ENCODE assay signal across 24 cellular contexts in genomic region chr10:122939819-122940543, GRCh38. TPM values are rescaled to one million over a fixed set of nuclear protein-coding genes. Genes with fewer than 3 reads are reported as not detected.
DNase-seq lines count a peak whose midpoint lies in the region; ATAC-seq, FAIRE-seq and TF ChIP-seq lines count a peak whose summit lies in the region.
"Had no signal": no experiment of that assay in that cellular context is flagged by ENCODE, and none has a peak within 500 bp of the region (broad histone marks: within the 10 kb centered on the region; RNA-seq: fewer than 3 reads in every experiment).

No MANE protein-coding gene starts in this region.

- peak; percentile 41 for DNase-seq in DMS 273 (lab: John Stamatoyannopoulos, UW; ENCODE audit: unreplicated experiment)
- no peak for DNase-seq in DMS 273 treated with DMSO at 0.1 percent for 48 hours (lab: John Stamatoyannopoulos, UW)
- DNase-seq in astrocyte (ENCODE audit: low read depth) = peak; percentile 64
- DNase-seq in fibroblast of pulmonary artery (ENCODE audit: low read depth) = peak; percentile 79
- DNase-seq in activated naive CD4-positive, alpha-beta T cell treated with anti-CD3 and anti-CD28 coated beads, Interleukin-2, amount 50 U/mL, for 16 hours = no peak
- DNase-seq in T-cell = no peak
- DNase-seq in hepatocyte (ENCODE audit: low spot score) = no peak
- DNase-seq: activated effector memory CD4-positive, alpha-beta T cell treated with Interleukin-2 at 50 U/mL for 16 hours; body of pancreas; CD4-positive, alpha-beta T cell; DMS79 treated with DMSO at 0.1 percent for 48 hours; esophagus squamous epithelium; NCI-H1105 treated with DMSO at 0.1 percent for 48 hours; NK-92 treated with Interleukin-12 subunit alpha and Interleukin-12 subunit beta, amount 100 ng/mL, for 24 hours; posterior cingulate gyrus; stimulated activated naive CD4-positive, alpha-beta T cell had no signal

- H3K79me2 ChIP-seq in astrocyte (ENCODE audit: insufficient read depth, low read length) (peaks cover 7% of the 10 kb centered on the region), hepatocyte (peaks cover 2% of the 10 kb centered on the region)

- H3K27ac Mint-ChIP-seq in astrocyte (ENCODE audit: unreplicated experiment) = no peak overlapping the region
- H3K27ac Mint-ChIP-seq in T-cell = no peak overlapping the region
- H3K27ac Mint-ChIP-seq: CD4-positive, alpha-beta T cell had no signal

- no peak for ATAC-seq in T-cell (replicated peaks in 1 of 4)
- ATAC-seq: activated CD4-positive, CD25-positive, alpha-beta regulatory T cell treated with anti-CD3 and anti-CD28 coated beads, Interleukin-2, amount 50 U/mL, for 24 hours; body of pancreas; left lobe of liver had no signal

- CTCF ChIA-PET in T-cell (lab: Charles Lee) = no interaction called here

- H3K9ac ChIP-seq in astrocyte (ENCODE audit: low read length) (no peak overlapping the region), skeletal muscle satellite cell (ENCODE audit: low read depth, low read length) (peak overlapping the region; percentile 20)
- H3K9ac ChIP-seq: KMS-11 had no signal

- peak overlapping the region; percentile 66 for H3K27ac ChIP-seq in astrocyte (ENCODE audit: low read depth, low read length)
- H3K27ac ChIP-seq in hepatocyte = no peak overlapping the region
- H3K27ac ChIP-seq: 22Rv1, body of pancreas, esophagus squamous epithelium, HL-60, KMS-11 had no signal

- no peaks in the 10 kb centered on the region for H3K9me3 ChIP-seq in astrocyte (ENCODE audit: insufficient read depth, low read depth, low read length)
- no peaks in the 10 kb centered on the region for H3K9me3 ChIP-seq in skeletal muscle satellite cell (replicated peaks; ENCODE audit: low read length)
- H3K9me3 ChIP-seq in hepatocyte (ENCODE audit: low read depth) = no peaks in the 10 kb centered on the region
- H3K9me3 ChIP-seq: body of pancreas, esophagus squamous epithelium had no signal

- no peak overlapping the region for H3K4me3 Mint-ChIP-seq in astrocyte (ENCODE audit: unreplicated experiment)
- H3K4me3 Mint-ChIP-seq in T-cell = no peak overlapping the region
- H3K4me3 Mint-ChIP-seq: CD4-positive, alpha-beta T cell had no signal

- H3K27me3 ChIP-seq in astrocyte (ENCODE audit: insufficient read depth, low read length) = no peaks in the 10 kb centered on the region
- H3K27me3 ChIP-seq in skeletal muscle satellite cell (ENCODE audit: control insufficient read depth, insufficient read depth, low read length) = no peaks in the 10 kb centered on the region
- H3K27me3 ChIP-seq in hepatocyte = no peaks in the 10 kb centered on the region
- H3K27me3 ChIP-seq: body of pancreas, esophagus squamous epithelium had no signal

- H3K9me3 Mint-ChIP-seq in astrocyte (ENCODE audit: unreplicated experiment) (no peaks in the 10 kb centered on the region), T-cell (no peaks in the 10 kb centered on the region)
- H3K9me3 Mint-ChIP-seq: CD4-positive, alpha-beta T cell had no signal

- H3K4me2 ChIP-seq in astrocyte (ENCODE audit: low read length) = peak overlapping the region; percentile 46
- H3K4me2 ChIP-seq in skeletal muscle satellite cell (ENCODE audit: low read length) = peak overlapping the region; percentile 38
- no peak overlapping the region for H3K4me2 ChIP-seq in hepatocyte
- H3K4me2 ChIP-seq: KMS-11 had no signal

- peaks cover 14% of the 10 kb centered on the region for H3K36me3 ChIP-seq in astrocyte (ENCODE audit: insufficient read depth, low read length)
- H3K36me3 ChIP-seq in skeletal muscle satellite cell (ENCODE audit: insufficient read depth, low read length) = peaks cover 28% of the 10 kb centered on the region
- no peaks in the 10 kb centered on the region for H3K36me3 ChIP-seq in hepatocyte (replicated peaks; ENCODE audit: insufficient read depth, low read depth)

- 67% methylated on average over 1 of the region's 1 CpG for WGBS in hepatocyte (ENCODE audit: low lambda C conversion rate, missing lambda C conversion rate)

- H3K4me1 Mint-ChIP-seq in astrocyte (ENCODE audit: low read depth, unreplicated experiment) = no peaks in the 10 kb centered on the region
- peaks cover 3 to 7% (median 5%) of the 10 kb centered on the region in 3 donors for H3K4me1 Mint-ChIP-seq in T-cell

- POLR2A ChIA-PET in T-cell (lab: Charles Lee) = no interaction called here

- no peak for TF ChIP-seq CTCF in astrocyte (IDR thresholded peaks at IDR 0.05; ENCODE audit: insufficient read depth, low read depth, low read length)
- no peak for TF ChIP-seq CTCF in fibroblast of pulmonary artery (IDR thresholded peaks at IDR 0.05; ENCODE audit: low read length, missing control alignments)
- no peak for TF ChIP-seq CTCF in hepatocyte (IDR thresholded peaks at IDR 0.05; ENCODE audit: poor library complexity)

- H4K20me1 ChIP-seq in astrocyte (ENCODE audit: insufficient read depth, low read length) = peaks cover 4% of the 10 kb centered on the region
- no peaks in the 10 kb centered on the region for H4K20me1 ChIP-seq in hepatocyte (ENCODE audit: insufficient read depth, poor library complexity, severe bottlenecking)

- H2AFZ ChIP-seq in astrocyte (ENCODE audit: low read depth, low read length) = no peak overlapping the region
- no peak overlapping the region for H2AFZ ChIP-seq in hepatocyte

- H3K4me3 ChIP-seq in astrocyte (ENCODE audit: insufficient read depth, low read depth, low read length) (no peak overlapping the region), fibroblast of pulmonary artery (replicated peaks; ENCODE audit: low read depth, low read length) (no peak overlapping the region), skeletal muscle satellite cell (ENCODE audit: low read length) (no peak overlapping the region), hepatocyte (no peak overlapping the region)
- H3K4me3 ChIP-seq: body of pancreas, esophagus squamous epithelium had no signal

- H3K9me2 ChIP-seq in hepatocyte (replicated peaks; ENCODE audit: insufficient read depth) = no peaks in the 10 kb centered on the region

- H3K4me1 ChIP-seq in astrocyte (ENCODE audit: insufficient read depth, low read length) = peaks cover 8% of the 10 kb centered on the region
- H3K4me1 ChIP-seq in skeletal muscle satellite cell (ENCODE audit: control insufficient read depth, insufficient read depth, low read length) = peaks cover 21% of the 10 kb centered on the region
- H3K4me1 ChIP-seq in hepatocyte (ENCODE audit: insufficient read depth) = no peaks in the 10 kb centered on the region
- H3K4me1 ChIP-seq: body of pancreas, esophagus squamous epithelium had no signal

- no peak for FAIRE-seq in astrocyte (lab: Jason Lieb, UNC)

- no peaks in the 10 kb centered on the region for H3K27me3 Mint-ChIP-seq in astrocyte (ENCODE audit: low read depth, unreplicated experiment)
- no peaks in the 10 kb centered on the region for H3K27me3 Mint-ChIP-seq in T-cell
- H3K27me3 Mint-ChIP-seq: CD4-positive, alpha-beta T cell had no signal

- H3K36me3 Mint-ChIP-seq in astrocyte (ENCODE audit: low read depth, unreplicated experiment) = peaks cover 7% of the 10 kb centered on the region
- peaks cover 46% of the 10 kb centered on the region for H3K36me3 Mint-ChIP-seq in T-cell

RNA-seq across cellular contexts. Expression of gene C10orf88, which starts 14.0 kb away (rescaled TPM):
- total RNA-seq in astrocyte (13.5 and 14.3 TPM in 2 replicates), T-cell (10 to 100 TPM in 3 of 5 donors, 1 to 10 TPM in 2; 7.1 to 13.2 (median 11.5) TPM), hepatocyte (9.2 and 10.5 TPM in 2 replicates)
- total RNA-seq in skeletal muscle satellite cell (2012; rRNA removed) = 5.6 and 9.6 TPM in 2 replicates
- 7.2 and 7.5 TPM in 2 replicates for polyA plus RNA-seq in hepatocyte

RNA-seq across cellular contexts. Expression of gene FAM24A, which starts 29.6 kb away (rescaled TPM):
- total RNA-seq in astrocyte (not detected in 2 replicates), T-cell (not detected), hepatocyte (not detected in 2 replicates)
- total RNA-seq in skeletal muscle satellite cell (2012; rRNA removed) = not detected in 2 replicates
- polyA plus RNA-seq in hepatocyte = not detected in 2 replicates
- total RNA-seq: body of pancreas; CD4-positive, alpha-beta T cell; esophagus squamous epithelium; left lobe of liver; T-helper 2 cell treated with Interferon-gamma antibody and Interleukin-4, amounts not matched to agents 100 ng/mL and 5 ng/mL, for 36 hours; ureter had no signal

RNA-seq across cellular contexts. Expression of gene PSTK, which starts 40.2 kb away (rescaled TPM):
- total RNA-seq in astrocyte (3.7 and 4.8 TPM in 2 replicates), T-cell (10 to 100 TPM in 2 of 5 donors, 1 to 10 TPM in 3; 3.7 to 12.1 (median 5.2) TPM), hepatocyte (6.3 and 7.6 TPM in 2 replicates)
- total RNA-seq in skeletal muscle satellite cell (2012; rRNA removed) = 2.5 and 3.1 TPM in 2 replicates
- polyA plus RNA-seq in hepatocyte = 7.4 and 10.3 TPM in 2 replicates

Comparison
In these comparisons a context has a peak if more than half of its experiments do, and no peak if none do; other contexts are left out.
1. DNase-seq: peak in DMS 273 (single experiment), astrocyte (single experiment) and fibroblast of pulmonary artery (single experiment); none in DMS 273 treated with DMSO at 0.1 percent for 48 hours (single experiment), activated naive CD4-positive, alpha-beta T cell treated with anti-CD3 and anti-CD28 coated beads, Interleukin-2, amount 50 U/mL, for 16 hours (single experiment), T-cell (0 of 34) and hepatocyte (single experiment).